Comparison of ENCODE assay signal across 10 cellular contexts in the genomic region with DNA sequence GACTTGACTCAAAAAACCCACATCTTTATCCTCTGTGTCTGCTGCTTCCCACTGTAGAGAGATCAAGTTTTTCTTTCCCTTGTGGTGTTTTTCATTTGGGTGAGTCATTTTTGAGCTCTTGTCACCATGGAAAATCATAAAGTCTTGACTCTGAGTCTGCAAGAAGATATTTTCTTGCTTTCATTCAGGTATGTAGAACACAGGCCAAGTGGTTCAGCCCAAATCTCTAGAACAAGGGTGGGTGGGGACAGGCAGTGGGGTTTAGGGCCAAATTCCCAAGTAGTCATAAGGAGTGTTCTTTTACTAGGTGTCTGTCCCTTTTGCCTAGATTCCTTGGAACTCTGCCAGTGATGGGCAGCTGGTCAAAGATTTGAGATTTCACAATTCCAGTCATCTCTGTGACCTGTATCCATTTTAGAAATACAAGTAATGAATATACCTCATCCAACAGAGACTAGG. TPM values are rescaled to one million over a fixed set of nuclear protein-coding genes. Genes with fewer than 3 reads are reported as not detected.
DNase-seq lines count a peak whose midpoint lies in the region; ATAC-seq and TF ChIP-seq lines count a peak whose summit lies in the region.
"Had no signal": no experiment of that assay in that cellular context is flagged by ENCODE, and none has a peak within 500 bp of the region (broad histone marks: within the 10 kb centered on the region; RNA-seq: fewer than 3 reads in every experiment).

No MANE protein-coding gene starts in this region.

- CTCF ChIA-PET in CD4-positive, alpha-beta memory T cell (lab: Charles Lee; ENCODE audit: partially characterized antibody), result no interaction called here

- peak overlapping the region in 1 of 7 donors; percentile 2 for H3K27ac Mint-ChIP-seq in CD4-positive, alpha-beta memory T cell
- H3K27ac Mint-ChIP-seq: activated CD4-positive, alpha-beta memory T cell treated with anti-CD3 and anti-CD28 coated beads, Interleukin-2, amount 10 ng/mL, durations not matched to agents 7 days and 5 days had no signal

- no peaks in the 10 kb centered on the region for H3K36me3 Mint-ChIP-seq in CD4-positive, alpha-beta memory T cell

- no peak overlapping the region for H3K4me3 Mint-ChIP-seq in CD4-positive, alpha-beta memory T cell
- H3K4me3 Mint-ChIP-seq: activated CD4-positive, alpha-beta memory T cell treated with anti-CD3 and anti-CD28 coated beads, Interleukin-2, amount 10 ng/mL, durations not matched to agents 7 days and 5 days had no signal

- no peak for TF ChIP-seq CTCF in breast epithelium (IDR thresholded peaks at IDR 0.05)

- peak overlapping the region; percentile 88 for H3K27ac ChIP-seq in breast epithelium
- no peak overlapping the region for H3K27ac ChIP-seq in aorta (ENCODE audit: low read depth in 1 of 2, low read length in 2 of 2)
- no peak overlapping the region for H3K27ac ChIP-seq in CD4-positive, alpha-beta memory T cell (ENCODE audit: low read depth, low read length)

- H3K27me3 Mint-ChIP-seq in CD4-positive, alpha-beta memory T cell, result peaks cover 6 to 12% of the 10 kb centered on the region in 2 donors

- H3K36me3 ChIP-seq in breast epithelium (no peaks in the 10 kb centered on the region), aorta (ENCODE audit: control insufficient read depth in 1 of 2, insufficient read depth in 2 of 2, low read length in 1 of 2) (no peaks in the 10 kb centered on the region)
- H3K36me3 ChIP-seq in CD4-positive, alpha-beta memory T cell (ENCODE audit: insufficient read depth, low read length), result no peaks in the 10 kb centered on the region

- no peak for TF ChIP-seq POLR2A in breast epithelium (IDR thresholded peaks at IDR 0.05)

- H3K9me3 ChIP-seq in breast epithelium (no peaks in the 10 kb centered on the region), aorta (ENCODE audit: control insufficient read depth, low read length) (no peaks in the 10 kb centered on the region)
- H3K9me3 ChIP-seq in CD4-positive, alpha-beta memory T cell (ENCODE audit: control insufficient read depth in 1 of 2, low read length in 2 of 2), result no peaks in the 10 kb centered on the region

- no peaks in the 10 kb centered on the region for H3K9me3 Mint-ChIP-seq in CD4-positive, alpha-beta memory T cell
- H3K9me3 Mint-ChIP-seq: activated CD4-positive, alpha-beta memory T cell treated with anti-CD3 and anti-CD28 coated beads, Interleukin-2, amount 10 ng/mL, durations not matched to agents 7 days and 5 days had no signal

- H3K4me1 Mint-ChIP-seq in CD4-positive, alpha-beta memory T cell, result no peaks in the 10 kb centered on the region
- H3K4me1 Mint-ChIP-seq: activated CD4-positive, alpha-beta memory T cell treated with anti-CD3 and anti-CD28 coated beads, Interleukin-2, amount 10 ng/mL, durations not matched to agents 7 days and 5 days had no signal

- H3K4me1 ChIP-seq in breast epithelium, result peaks cover 3 to 10% of the 10 kb centered on the region in 2 donors
- peaks cover 0 to 4% of the 10 kb centered on the region in 2 donors for H3K4me1 ChIP-seq in aorta (ENCODE audit: control insufficient read depth in 1 of 2, insufficient read depth in 2 of 2, low read length in 2 of 2)
- no peaks in the 10 kb centered on the region for H3K4me1 ChIP-seq in CD4-positive, alpha-beta memory T cell (ENCODE audit: insufficient read depth, low read length)

- ATAC-seq in aorta (ENCODE audit: low FRiP score) (peak; percentile 66), HG03378 (IDR thresholded peaks at IDR 0.05; ENCODE audit: unreplicated experiment) (no peak)

- POLR2A ChIA-PET in CD4-positive, alpha-beta memory T cell (lab: Charles Lee; ENCODE audit: partially characterized antibody), result no interaction called here

- no peaks in the 10 kb centered on the region for H3K27me3 ChIP-seq in breast epithelium
- no peaks in the 10 kb centered on the region for H3K27me3 ChIP-seq in aorta (ENCODE audit: control insufficient read depth in 1 of 2, insufficient read depth in 2 of 2, low read length in 1 of 2)
- peaks cover 3% of the 10 kb centered on the region for H3K27me3 ChIP-seq in CD4-positive, alpha-beta memory T cell (ENCODE audit: insufficient read depth, low read length)

- no peak overlapping the region for H3K4me3 ChIP-seq in breast epithelium
- H3K4me3 ChIP-seq in aorta (ENCODE audit: low read length in 2 of 2), result no peak overlapping the region
- H3K4me3 ChIP-seq in CD4-positive, alpha-beta memory T cell (ENCODE audit: low read length in 2 of 2), result no peak overlapping the region

- DNase-seq in NCI-H748 (lab: John Stamatoyannopoulos, UW; ENCODE audit: unreplicated experiment), result peak; percentile 16
- DNase-seq in NCI-H748 treated with DMSO at 0.1 percent for 48 hours (lab: John Stamatoyannopoulos, UW), result no peak
- DNase-seq in breast epithelium (ENCODE audit: low spot score in 2 of 2), result peak; percentile 66 to 87
- peak; percentile 95 for DNase-seq in kidney tubule cell (ENCODE audit: low spot score)
- DNase-seq in aorta, result peak; percentile 50 to 77
- DNase-seq in CD4-positive, alpha-beta memory T cell, result no peak
- DNase-seq in SKM-1 treated with dmso at 0.1 percent for 144 hours (lab: John Stamatoyannopoulos, UW; ENCODE audit: unreplicated experiment), result no peak
- DNase-seq: activated CD4-positive, alpha-beta memory T cell treated with anti-CD3 and anti-CD28 coated beads, Interleukin-2, amount 10 ng/mL, durations not matched to agents 7 days and 5 days; NCI-H774 had no signal

- intact Hi-C loops in breast epithelium (cut with DNase I; ENCODE audit: low total_unique reads) (loop anchor here (10.0 kb wide), 1 partner anchor 66 kb away; no protein-coding TSS in a partner anchor), aorta (cut with DNase I) (no loop called here)
- intact Hi-C loops in CD4-positive, alpha-beta memory T cell (cut with micrococcal nuclease), result no loop called here

RNA-seq across cellular contexts. Expression of a gene that starts 21.5 kb away (rescaled TPM):
- total RNA-seq in breast epithelium (10 to 100 TPM; 49.1 to 88.0 (median 70.8) TPM), aorta (10 to 100 TPM; 40.1 to 65.4 TPM)
- 10 to 100 TPM in 1 of 2 donors, 1 to 10 TPM in 1; 6.8 to 18.8 TPM for polyA plus RNA-seq in aorta
- total RNA-seq in CD4-positive, alpha-beta memory T cell, result not detected
- polyA plus RNA-seq in CD4-positive, alpha-beta memory T cell, result not detected

Comparison
In these comparisons a context has a peak if more than half of its experiments do, and no peak if none do; other contexts are left out.
1. DNase-seq: peak in NCI-H748 (single experiment), breast epithelium (2 of 2), kidney tubule cell (single experiment) and aorta (2 of 2); none in NCI-H748 treated with DMSO at 0.1 percent for 48 hours (single experiment), CD4-positive, alpha-beta memory T cell (0 of 5) and SKM-1 treated with dmso at 0.1 percent for 144 hours (single experiment).
2. H3K27ac ChIP-seq: peak in breast epithelium (2 of 2); none in aorta (0 of 2) and CD4-positive, alpha-beta memory T cell (single experiment).
3. RNA of a gene that starts 21.5 kb away (total RNA-seq): 49.1 to 88.0 TPM in breast epithelium and 40.1 to 65.4 TPM in aorta; not detected in CD4-positive, alpha-beta memory T cell; every median in the first group is over 10 times any median in the second.